In the genomic region with DNA sequence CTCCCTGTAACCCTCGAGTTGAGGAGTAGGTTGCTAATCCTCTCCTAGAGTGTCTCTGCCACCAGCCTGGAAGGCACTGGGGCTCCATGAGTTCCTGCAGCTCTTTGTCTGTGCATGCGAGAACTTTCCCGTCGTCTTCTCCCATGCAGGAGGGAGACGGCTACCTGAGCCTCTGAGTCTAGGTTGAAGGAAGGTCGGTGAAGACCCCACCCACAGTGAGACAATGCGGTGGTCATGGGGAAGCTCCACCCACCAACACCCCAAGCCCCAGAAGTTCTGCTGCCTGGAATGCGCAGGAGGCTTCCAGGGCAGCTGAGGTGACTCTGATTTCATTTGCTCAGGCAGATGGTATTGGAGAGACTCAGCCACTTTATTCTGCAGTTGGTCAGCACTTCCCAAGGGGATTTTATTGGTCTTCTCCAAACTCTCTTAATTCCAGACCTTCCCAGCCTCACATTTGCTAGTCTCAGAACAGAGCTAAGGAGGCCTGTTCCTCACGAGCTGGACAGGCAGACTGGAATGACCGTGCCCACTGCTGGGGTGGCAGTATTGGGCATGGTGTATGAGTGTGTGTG, we compare ENCODE assay signal across 26 cellular contexts. TPM values are rescaled to one million over a fixed set of nuclear protein-coding genes. Genes with fewer than 3 reads are reported as not detected.
DNase-seq lines count a peak whose midpoint lies in the region; ATAC-seq and TF ChIP-seq lines count a peak whose summit lies in the region.
"Had no signal": no experiment of that assay in that cellular context is flagged by ENCODE, and none has a peak within 500 bp of the region (broad histone marks: within the 10 kb centered on the region; RNA-seq: fewer than 3 reads in every experiment).

No MANE protein-coding gene starts in this region.

- H3K27me3 ChIP-seq in right atrium auricular region, result no peaks in the 10 kb centered on the region
- H3K27me3 ChIP-seq: Peyer's patch had no signal

- H3K4me3 ChIP-seq in right atrium auricular region (no peak overlapping the region), mesodermal cell (ENCODE audit: extremely low read depth, insufficient read depth, low read length, poor library complexity, severe bottlenecking) (no peak overlapping the region)
- H3K4me3 ChIP-seq: Peyer's patch had no signal

- no peak for TF ChIP-seq CTCF in right atrium auricular region (IDR thresholded peaks at IDR 0.05)

- H3K36me3 ChIP-seq in right atrium auricular region (no peaks in the 10 kb centered on the region), mesodermal cell (ENCODE audit: control insufficient read depth, insufficient read depth, low read length) (no peaks in the 10 kb centered on the region)
- H3K36me3 ChIP-seq: Peyer's patch had no signal

- ATAC-seq in HG02798 (IDR thresholded peaks at IDR 0.05; ENCODE audit: poor library complexity, unreplicated experiment) (no peak), GM21786 (IDR thresholded peaks at IDR 0.05; ENCODE audit: unreplicated experiment) (no peak)
- ATAC-seq: HCT116 had no signal

- intact Hi-C loops in cardiac septum (cut with DNase I), result no loop called here

- no peaks in the 10 kb centered on the region for H3K9me3 ChIP-seq in right atrium auricular region
- no peaks in the 10 kb centered on the region for H3K9me3 ChIP-seq in mesodermal cell (ENCODE audit: control insufficient read depth, low read length)
- H3K9me3 ChIP-seq: Peyer's patch had no signal

- 98 to 100% methylated on average over 1 to 7 of the region's 10 CpGs for WGBS in mesodermal cell (ENCODE audit: insufficient coverage in 2 of 2), 2 experiments

- H3K4me1 ChIP-seq in right atrium auricular region (peaks cover 0 to 9% of the 10 kb centered on the region in 2 donors), mesodermal cell (ENCODE audit: control insufficient read depth, insufficient read depth, low read length, poor library complexity, severe bottlenecking) (peaks cover 18% of the 10 kb centered on the region)
- H3K4me1 ChIP-seq: Peyer's patch had no signal

- H3K27ac ChIP-seq in right atrium auricular region (no peak overlapping the region), mesodermal cell (ENCODE audit: low read depth, low read length, severe bottlenecking) (peak overlapping the region; percentile 61)
- H3K27ac ChIP-seq: C4-2B had no signal

- DNase-seq in right atrium auricular region (ENCODE audit: low spot score) (peak; percentile 53), cardiac septum (ENCODE audit: low spot score) (no peak), dermis microvascular lymphatic vessel endothelial cell (ENCODE audit: low read depth in 2 of 2) (peak; percentile 31 to 68), iPS-NIHi7 (ENCODE audit: extremely low spot score) (no peak)
- no peak for DNase-seq in stimulated activated CD4-positive, alpha-beta T cell treated with anti-CD3 and anti-CD28 coated beads, Interleukin-4, amount 100 ng/mL, for 1 hour
- DNase-seq: 8988T; CD8-positive, alpha-beta memory T cell; EL; GF-D8; Karpas-422; MV-4-11; NCI-H1105 treated with DMSO at 0.1 percent for 48 hours; NCI-H1694; NCI-H2081; NCI-H2171; NCI-H446; NCI-H526 had no signal

RNA-seq across cellular contexts. Expression of gene PTPRE, which starts 36.5 kb away (rescaled TPM):
- 10 to 100 TPM; 11.3 to 23.5 TPM for total RNA-seq in right atrium auricular region
- 51.1 TPM for total RNA-seq in cardiac septum
- 117 and 240 TPM in 2 replicates for total RNA-seq in dermis microvascular lymphatic vessel endothelial cell
- polyA plus RNA-seq in mesodermal cell (2013, experiment 1 of 2), result 16.6 TPM
- polyA plus RNA-seq in mesodermal cell (2013, experiment 2 of 2), result 12.8 TPM

RNA-seq across cellular contexts. Expression of gene CLRN3, which starts 50.7 kb away (rescaled TPM):
- total RNA-seq in right atrium auricular region (not detected), cardiac septum (not detected), dermis microvascular lymphatic vessel endothelial cell (0.13 and 0.25 TPM in 2 replicates)
- not detected for polyA plus RNA-seq in mesodermal cell (2013, experiment 1 of 2)
- polyA plus RNA-seq in mesodermal cell (2013, experiment 2 of 2), result not detected
- total RNA-seq: CD8-positive, alpha-beta memory T cell; H1; M059J; OCI-LY7 had no signal
- polyA plus RNA-seq: CD8-positive, alpha-beta memory T cell; H1 had no signal

Comparison
In these comparisons a context has a peak if more than half of its experiments do, and no peak if none do; other contexts are left out.
1. DNase-seq: peak in right atrium auricular region (single experiment) and dermis microvascular lymphatic vessel endothelial cell (2 of 2); none in cardiac septum (single experiment), stimulated activated CD4-positive, alpha-beta T cell treated with anti-CD3 and anti-CD28 coated beads, Interleukin-4, amount 100 ng/mL, for 1 hour (single experiment) and iPS-NIHi7 (single experiment).